8 cellular contexts compared by ENCODE assay signal in the genomic region with DNA sequence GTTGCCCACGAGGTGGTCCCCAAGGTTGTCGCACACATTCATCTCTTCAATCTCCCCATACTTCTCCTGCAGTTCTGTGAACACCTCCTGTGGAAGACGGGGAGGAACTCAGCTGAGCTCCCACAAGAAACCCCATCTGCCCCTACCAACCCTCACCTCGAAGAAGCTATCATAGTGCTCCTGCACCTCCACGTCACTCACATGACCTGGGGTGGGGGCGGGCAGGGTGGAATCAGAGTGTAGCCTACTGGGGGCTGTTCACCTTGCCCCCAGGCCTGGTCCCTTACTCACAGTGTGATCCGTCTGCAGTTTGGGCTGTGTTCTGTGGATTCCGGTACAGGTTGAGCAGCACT. TPM values are rescaled to one million over a fixed set of nuclear protein-coding genes. Genes with fewer than 3 reads are reported as not detected.
DNase-seq lines count a peak whose midpoint lies in the region; ATAC-seq and TF ChIP-seq lines count a peak whose summit lies in the region.

No MANE protein-coding gene starts in this region.

- peaks cover 14% of the 10 kb centered on the region for H3K79me2 ChIP-seq in DOHH2 (ENCODE audit: control insufficient read depth, low read length)

- H3K9me3 ChIP-seq in DOHH2 (ENCODE audit: control insufficient read depth, insufficient read depth, low read length) (peaks cover 5% of the 10 kb centered on the region; the same call in 1 of the 2 replicates), SJSA1 (replicated peaks) (no peaks in the 10 kb centered on the region), esophagus squamous epithelium (no peaks in the 10 kb centered on the region)

- H3K4me1 Mint-ChIP-seq in progenitor cell of endocrine pancreas (ENCODE audit: low read depth), result peaks cover 31% of the 10 kb centered on the region

- H3F3A ChIP-seq in DOHH2 (ENCODE audit: control insufficient read depth, insufficient read depth), result no peaks in the 10 kb centered on the region

- TF ChIP-seq CTCF in DOHH2 (IDR thresholded peaks at IDR 0.05; ENCODE audit: low read depth, low read length, poor library complexity, severe bottlenecking) (no peak), esophagus squamous epithelium (IDR thresholded peaks at IDR 0.05) (no peak), progenitor cell of endocrine pancreas (IDR thresholded peaks at IDR 0.05; ENCODE audit: unreplicated experiment) (no peak)

- H3K36me3 ChIP-seq in DOHH2 (ENCODE audit: control insufficient read depth, low read length) (peaks cover 8% of the 10 kb centered on the region; the same call in 1 of the 2 replicates), SJSA1 (no peaks in the 10 kb centered on the region; the same call in 1 of the 2 replicates), esophagus squamous epithelium (peaks cover 0 to 19% (median 0%) of the 10 kb centered on the region in 3 donors)

- DNase-seq in SJSA1 (ENCODE audit: low read depth in 1 of 2, low spot score in 2 of 2), result no peak
- DNase-seq in esophagus squamous epithelium (lab: John Stamatoyannopoulos, UW), result no peak
- no peak for DNase-seq in progenitor cell of endocrine pancreas (ENCODE audit: low spot score, unreplicated experiment)
- no peak for DNase-seq in RKO (ENCODE audit: low spot score)
- DNase-seq in stimulated activated CD4-positive, alpha-beta T cell treated with anti-CD3 and anti-CD28 coated beads, Interleukin-15, amount 100 ng/mL, for 24 hours, result no peak
- no peak for DNase-seq in stimulated activated naive CD4-positive, alpha-beta T cell (lab: John Stamatoyannopoulos, UW)

- intact Hi-C loops in esophagus squamous epithelium (cut with DNase I), result no loop called here

- H3K4me1 ChIP-seq in DOHH2 (ENCODE audit: control insufficient read depth, low read length) (peaks cover 51% of the 10 kb centered on the region), SJSA1 (replicated peaks) (peaks cover 22% of the 10 kb centered on the region), esophagus squamous epithelium (peaks cover 32 to 82% (median 44%) of the 10 kb centered on the region in 3 donors)

- no peaks in the 10 kb centered on the region for H3K9me3 Mint-ChIP-seq in progenitor cell of endocrine pancreas (ENCODE audit: low read depth)

- 32 to 69% methylated on average over 5 to 6 of the region's 8 CpGs for WGBS in esophagus squamous epithelium, 2 donors

- no peaks in the 10 kb centered on the region for H4K20me1 ChIP-seq in DOHH2 (ENCODE audit: control insufficient read depth, insufficient read depth, low read depth, low read length)

- H3K4me3 Mint-ChIP-seq in progenitor cell of endocrine pancreas (ENCODE audit: low read depth), result peak overlapping the region; percentile 98

- no peaks in the 10 kb centered on the region for H3K27me3 Mint-ChIP-seq in progenitor cell of endocrine pancreas

- H3K4me3 ChIP-seq in DOHH2 (ENCODE audit: low read length) (peak overlapping the region; percentile 92), SJSA1 (peak overlapping the region; percentile 54), esophagus squamous epithelium (peak overlapping the region; percentile 90 to 97 (median 92))

- no peak for ATAC-seq in GM19455 (IDR thresholded peaks at IDR 0.05; ENCODE audit: unreplicated experiment)

- no peaks in the 10 kb centered on the region for H3K27me3 ChIP-seq in DOHH2 (ENCODE audit: control insufficient read depth, low read length)
- H3K27me3 ChIP-seq in SJSA1 (replicated peaks), result no peaks in the 10 kb centered on the region
- H3K27me3 ChIP-seq in esophagus squamous epithelium, result no peaks in the 10 kb centered on the region

- H3K9me2 ChIP-seq in DOHH2 (replicated peaks; ENCODE audit: control insufficient read depth, low read length), result no peaks in the 10 kb centered on the region

- no peak for TF ChIP-seq POLR2A in esophagus squamous epithelium (IDR thresholded peaks at IDR 0.05)

- peaks cover 3% of the 10 kb centered on the region for H3K36me3 Mint-ChIP-seq in progenitor cell of endocrine pancreas (ENCODE audit: insufficient read depth)

- peak overlapping the region; percentile 86 for H3K27ac ChIP-seq in DOHH2 (ENCODE audit: low read depth, low read length)
- no peak overlapping the region for H3K27ac ChIP-seq in SJSA1
- H3K27ac ChIP-seq in esophagus squamous epithelium, result peak overlapping the region; percentile 100

- peak overlapping the region; percentile 77 for H3K4me2 ChIP-seq in DOHH2 (ENCODE audit: low read length)

- peak overlapping the region; percentile 100 for H3K27ac Mint-ChIP-seq in progenitor cell of endocrine pancreas

RNA-seq across cellular contexts. Expression of a gene that starts 0.9 kb away (rescaled TPM):
- 4.8 and 17.6 TPM in 2 replicates for total RNA-seq in SJSA1 (2014; rRNA removed; shearing (Covaris generic))
- total RNA-seq in esophagus squamous epithelium, result 10 to 100 TPM; 10.2 to 19.0 (median 17.5) TPM
- 35.5 and 37.4 TPM in 2 replicates for total RNA-seq in progenitor cell of endocrine pancreas

RNA-seq across cellular contexts. Expression of a gene that starts 1.1 kb away (rescaled TPM):
- 16.6 and 28.7 TPM in 2 replicates for total RNA-seq in SJSA1 (2014; rRNA removed; shearing (Covaris generic))
- 10 to 100 TPM; 23.3 to 33.9 (median 32.3) TPM for total RNA-seq in esophagus squamous epithelium
- 81.4 and 83.8 TPM in 2 replicates for total RNA-seq in progenitor cell of endocrine pancreas

RNA-seq across cellular contexts. Expression of a gene that starts 2.1 kb away (rescaled TPM):
- 3.7 and 8.5 TPM in 2 replicates for total RNA-seq in SJSA1 (2014; rRNA removed; shearing (Covaris generic))
- total RNA-seq in esophagus squamous epithelium (1 to 10 TPM in 3 of 4 donors, under 1 TPM in 1; 0.87 to 4.8 (median 4.3) TPM), progenitor cell of endocrine pancreas (5.1 TPM in 2 replicates)

RNA-seq across cellular contexts. Expression of a gene that starts 4.1 kb away (rescaled TPM):
- total RNA-seq in SJSA1 (2014; rRNA removed; shearing (Covaris generic)), result 7.1 and 12.4 TPM in 2 replicates
- total RNA-seq in esophagus squamous epithelium, result 10 to 100 TPM in 2 of 4 donors, 1 to 10 TPM in 2; 5.7 to 13.4 (median 9.5) TPM
- 12.7 and 13.1 TPM in 2 replicates for total RNA-seq in progenitor cell of endocrine pancreas

RNA-seq across cellular contexts. Expression of a gene that starts 12.5 kb away (rescaled TPM):
- total RNA-seq in SJSA1 (2014; rRNA removed; shearing (Covaris generic)), result not detected in 2 replicates
- total RNA-seq in esophagus squamous epithelium, result 10 to 100 TPM in 1 of 4 donors, 1 to 10 TPM in 3; 1.7 to 21.9 (median 3.6) TPM
- total RNA-seq in progenitor cell of endocrine pancreas, result 0.33 TPM in 1 of 2 replicates, not detected in the other
